Comparison of ENCODE assay signal across 12 cellular contexts in the genomic region with DNA sequence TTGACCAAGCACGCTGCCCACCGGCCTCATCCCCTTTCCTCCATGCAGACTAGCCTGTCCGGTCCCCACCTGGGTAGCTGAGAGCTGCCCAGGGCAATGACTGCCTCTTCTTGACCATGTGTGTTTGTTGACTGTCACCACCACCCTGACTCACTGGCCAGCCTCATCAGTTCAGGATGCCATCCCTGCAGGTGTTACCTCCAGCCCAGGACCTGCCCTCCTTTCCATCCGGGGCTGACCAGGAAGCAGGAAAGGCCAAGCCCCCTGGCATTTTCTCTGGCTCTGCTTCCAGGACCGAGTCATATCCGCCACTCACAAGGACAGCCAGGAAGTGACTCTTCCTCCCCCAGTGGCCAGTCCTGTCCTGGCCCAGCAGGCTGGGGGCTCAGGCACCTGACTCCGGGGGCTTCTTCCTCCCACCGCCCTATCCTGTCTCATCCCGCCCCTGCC. TPM values are rescaled to one million over a fixed set of nuclear protein-coding genes. Genes with fewer than 3 reads are reported as not detected.
DNase-seq lines count a peak whose midpoint lies in the region; ATAC-seq, FAIRE-seq and TF ChIP-seq lines count a peak whose summit lies in the region.
"Had no signal": no experiment of that assay in that cellular context is flagged by ENCODE, and none has a peak within 500 bp of the region (broad histone marks: within the 10 kb centered on the region; RNA-seq: fewer than 3 reads in every experiment).

No MANE protein-coding gene starts in this region.

- TF ChIP-seq CTCF in SK-N-SH (IDR thresholded peaks at IDR 0.05) (peak; percentile 6; the same call in 1 of the 2 replicates), gastroesophageal sphincter (IDR thresholded peaks at IDR 0.05) (no peak), gastrocnemius medialis (IDR thresholded peaks at IDR 0.05 in 4 of 5, conservative IDR thresholded peaks at IDR 0.05 in 1 of 5) (no peak)

- H3K79me2 ChIP-seq in SK-N-SH (ENCODE audit: insufficient read depth) = peaks cover 89% of the 10 kb centered on the region

- no peak overlapping the region for H2AFZ ChIP-seq in SK-N-SH (ENCODE audit: low read depth)

- H3K4me2 ChIP-seq in SK-N-SH = peak overlapping the region; percentile 62; the same call in 1 of the 2 replicates

- POLR2A ChIA-PET in SK-N-SH (lab: Yijun Ruan, JAX) = no interaction called here

- in situ Hi-C loops in gastrocnemius medialis (cut with MboI; ENCODE audit: low sequenced_read_pairs in 4 of 4) = no loop called here

- H3K4me1 ChIP-seq in SK-N-SH (ENCODE audit: control insufficient read depth in 1 of 2, insufficient read depth in 2 of 2, low read depth in 1 of 2, low read length in 1 of 2) = peaks cover 17 to 40% of the 10 kb centered on the region in 2 experiments
- peaks cover 0 to 24% (median 7%) of the 10 kb centered on the region in 3 donors for H3K4me1 ChIP-seq in gastroesophageal sphincter
- H3K4me1 ChIP-seq in gastrocnemius medialis = peaks cover 0 to 9% of the 10 kb centered on the region in 2 donors

- peaks cover 27% of the 10 kb centered on the region for H3F3A ChIP-seq in SK-N-SH (replicated peaks; ENCODE audit: insufficient read depth)

- TF ChIP-seq RAD21 in SK-N-SH (IDR thresholded peaks at IDR 0.05; ENCODE audit: low read length) = no peak

- no peaks in the 10 kb centered on the region for H3K9me2 ChIP-seq in SK-N-SH

- no peak for TF ChIP-seq EP300 in SK-N-SH (IDR thresholded peaks at IDR 0.05; ENCODE audit: borderline replicate concordance in 1 of 2, low read depth in 1 of 2, low read length in 1 of 2)
- TF ChIP-seq EP300 in gastroesophageal sphincter (IDR thresholded peaks at IDR 0.05) = no peak

- peaks cover 24% of the 10 kb centered on the region for H4K20me1 ChIP-seq in SK-N-SH (ENCODE audit: insufficient read depth)

- CTCF ChIA-PET in SK-N-SH (lab: Yijun Ruan, JAX) = no interaction called here

- FAIRE-seq in H54 (lab: Jason Lieb, UNC) = no peak
- FAIRE-seq: colon had no signal

- TF ChIP-seq POLR2A in H54 (IDR thresholded peaks at IDR 0.05; ENCODE audit: low read depth, low read length) = no peak
- no peak for TF ChIP-seq POLR2A in gastroesophageal sphincter (IDR thresholded peaks at IDR 0.05)
- no peak for TF ChIP-seq POLR2A in gastrocnemius medialis (IDR thresholded peaks at IDR 0.05)

- H3K9ac ChIP-seq in SK-N-SH = no peak overlapping the region

- WGBS in SK-N-SH (ENCODE audit: low lambda C conversion rate) = 72% methylated on average over 9 of the region's 9 CpGs
- 65 to 72% methylated on average over 2 to 4 of the region's 9 CpGs for WGBS in gastroesophageal sphincter (ENCODE audit: low coverage in 1 of 2), 2 donors

- peak overlapping the region in 1 of 2 experiments; percentile 71; a peak in 3 of 4 replicates for H3K27ac ChIP-seq in SK-N-SH (ENCODE audit: low read depth in 2 of 2, low read length in 1 of 2)
- H3K27ac ChIP-seq in gastroesophageal sphincter = peak overlapping the region in 3 of 4 donors; percentile 6 to 49 (median 7)
- H3K27ac ChIP-seq in gastrocnemius medialis = peak overlapping the region in 3 of 4 donors; percentile 27 to 54 (median 45)

- H3K9me3 ChIP-seq in SK-N-SH (no peaks in the 10 kb centered on the region), gastroesophageal sphincter (no peaks in the 10 kb centered on the region), gastrocnemius medialis (no peaks in the 10 kb centered on the region)
- H3K9me3 ChIP-seq: transverse colon had no signal

- peak; percentile 52 for DNase-seq in H54 (ENCODE audit: insufficient read length, low spot score)
- DNase-seq in SK-N-SH = no peak
- DNase-seq in gastrocnemius medialis = no peak
- no peak for DNase-seq in activated effector memory CD4-positive, alpha-beta T cell treated with Interleukin-2 at 50 U/mL for 16 hours
- DNase-seq in NCI-H2081 treated with DMSO at 0.1 percent for 48 hours (lab: John Stamatoyannopoulos, UW) = no peak
- DNase-seq: DMS79 treated with DMSO at 0.1 percent for 48 hours, NCI-H1092 treated with DMSO at 0.1 percent for 48 hours, transverse colon had no signal

- ATAC-seq in gastroesophageal sphincter (peak; percentile 23), gastrocnemius medialis (peak in 1 of 2 donors; percentile 35), GM18907 (IDR thresholded peaks at IDR 0.05; ENCODE audit: unreplicated experiment) (no peak), HG02571 (IDR thresholded peaks at IDR 0.05; ENCODE audit: unreplicated experiment) (no peak)

- H3K4me3 ChIP-seq in SK-N-SH (ENCODE audit: low read depth in 2 of 2, low read length in 1 of 2) (no peak overlapping the region), gastroesophageal sphincter (no peak overlapping the region), gastrocnemius medialis (no peak overlapping the region)
- H3K4me3 ChIP-seq: transverse colon had no signal

- intact Hi-C loops in gastrocnemius medialis (cut with DNase I; ENCODE audit: low total_unique reads) = no loop called here

- peaks cover 37 to 40% of the 10 kb centered on the region in 2 experiments for H3K36me3 ChIP-seq in SK-N-SH (replicated peaks in 1 of 2; ENCODE audit: control insufficient read depth in 1 of 2, insufficient read depth in 2 of 2, low read length in 1 of 2)
- H3K36me3 ChIP-seq in gastroesophageal sphincter = peaks cover 0 to 48% of the 10 kb centered on the region in 2 donors
- H3K36me3 ChIP-seq in gastrocnemius medialis = no peaks in the 10 kb centered on the region

- H3K27me3 ChIP-seq in SK-N-SH (ENCODE audit: insufficient read depth) = no peaks in the 10 kb centered on the region
- H3K27me3 ChIP-seq in gastroesophageal sphincter = no peaks in the 10 kb centered on the region
- no peaks in the 10 kb centered on the region for H3K27me3 ChIP-seq in gastrocnemius medialis
- H3K27me3 ChIP-seq: transverse colon had no signal

TF ChIP-seq in SK-N-SH, 30 proteins besides CTCF, POLR2A, EP300 and RAD21 (continues in another document):
- TF ChIP-seq RFX5 (IDR thresholded peaks at IDR 0.05; ENCODE audit: low read length) (no peak), POLR2AphosphoS5 (IDR thresholded peaks at IDR 0.05; ENCODE audit: low read depth, low read length) (no peak), GABPA (IDR thresholded peaks at IDR 0.05; ENCODE audit: low read depth) (no peak), MEF2A (IDR thresholded peaks at IDR 0.05; ENCODE audit: borderline replicate concordance, low read depth) (no peak), FOSL2 (IDR thresholded peaks at IDR 0.05; ENCODE audit: borderline replicate concordance, low read depth) (no peak; the same call in 1 of the 2 replicates), TEAD4 (IDR thresholded peaks at IDR 0.05; ENCODE audit: borderline replicate concordance, insufficient read depth) (no peak), YY1 (IDR thresholded peaks at IDR 0.05; ENCODE audit: low read depth) (no peak), EZH2phosphoT487 (IDR thresholded peaks at IDR 0.05; ENCODE audit: borderline replicate concordance, low read depth) (no peak), SIN3A (IDR thresholded peaks at IDR 0.05; ENCODE audit: borderline replicate concordance, low read depth, low read length) (no peak)
- TF ChIP-seq, protein P1, sequence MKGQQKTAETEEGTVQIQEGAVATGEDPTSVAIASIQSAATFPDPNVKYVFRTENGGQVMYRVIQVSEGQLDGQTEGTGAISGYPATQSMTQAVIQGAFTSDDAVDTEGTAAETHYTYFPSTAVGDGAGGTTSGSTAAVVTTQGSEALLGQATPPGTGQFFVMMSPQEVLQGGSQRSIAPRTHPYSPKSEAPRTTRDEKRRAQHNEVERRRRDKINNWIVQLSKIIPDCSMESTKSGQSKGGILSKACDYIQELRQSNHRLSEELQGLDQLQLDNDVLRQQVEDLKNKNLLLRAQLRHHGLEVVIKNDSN (IDR thresholded peaks at IDR 0.05; ENCODE audit: borderline replicate concordance, low read depth) = no peak
- TF ChIP-seq, protein P2, sequence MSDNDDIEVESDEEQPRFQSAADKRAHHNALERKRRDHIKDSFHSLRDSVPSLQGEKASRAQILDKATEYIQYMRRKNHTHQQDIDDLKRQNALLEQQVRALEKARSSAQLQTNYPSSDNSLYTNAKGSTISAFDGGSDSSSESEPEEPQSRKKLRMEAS (IDR thresholded peaks at IDR 0.05; ENCODE audit: low read depth) = no peak
- TF ChIP-seq, protein P3, sequence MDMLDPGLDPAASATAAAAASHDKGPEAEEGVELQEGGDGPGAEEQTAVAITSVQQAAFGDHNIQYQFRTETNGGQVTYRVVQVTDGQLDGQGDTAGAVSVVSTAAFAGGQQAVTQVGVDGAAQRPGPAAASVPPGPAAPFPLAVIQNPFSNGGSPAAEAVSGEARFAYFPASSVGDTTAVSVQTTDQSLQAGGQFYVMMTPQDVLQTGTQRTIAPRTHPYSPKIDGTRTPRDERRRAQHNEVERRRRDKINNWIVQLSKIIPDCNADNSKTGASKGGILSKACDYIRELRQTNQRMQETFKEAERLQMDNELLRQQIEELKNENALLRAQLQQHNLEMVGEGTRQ (IDR thresholded peaks at IDR 0.05; ENCODE audit: borderline replicate concordance, low read depth, low read length) = no peak

RNA-seq across cellular contexts. Expression of a gene that starts 17.1 kb away (rescaled TPM):
- polyA plus RNA-seq in SK-N-SH (2012; rRNA removed) = 82.2 and 126 TPM in 2 replicates
- polyA plus RNA-seq in SK-N-SH (2012; cell fraction: cytosol; rRNA removed) = 47.2 and 71.1 TPM in 2 replicates
- polyA plus RNA-seq in SK-N-SH (2012; cell fraction: nucleus; rRNA removed) = 164 and 170 TPM in 2 replicates
- total RNA-seq in gastroesophageal sphincter (10 to 100 TPM in 2 of 4 donors, 1 to 10 TPM in 2; 8.9 to 16.1 (median 12.4) TPM), gastrocnemius medialis (1 to 10 TPM; 1.2 to 6.4 (median 2.9) TPM)
